In the genomic region with DNA sequence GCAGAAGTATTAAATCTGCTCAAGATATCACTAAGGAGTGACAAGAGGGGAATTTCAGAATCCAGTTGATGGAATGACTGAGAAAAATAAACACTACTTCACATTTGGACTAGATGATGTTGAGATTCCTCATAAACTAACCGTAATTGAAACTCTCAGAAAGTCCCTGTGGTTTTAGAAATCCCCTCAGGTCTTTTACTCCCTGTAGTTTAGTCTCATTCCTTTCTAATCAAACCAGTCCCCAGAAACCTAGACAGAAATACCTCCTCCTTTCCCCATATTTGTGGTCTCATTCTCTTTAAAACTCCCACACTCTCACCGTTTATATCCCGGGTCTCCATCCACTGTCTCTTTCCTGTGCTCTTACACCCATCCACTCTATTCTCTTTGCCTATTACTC, we compare ENCODE assay signal across 15 cellular contexts. TPM values are rescaled to one million over a fixed set of nuclear protein-coding genes. Genes with fewer than 3 reads are reported as not detected.
DNase-seq lines count a peak whose midpoint lies in the region; ATAC-seq and TF ChIP-seq lines count a peak whose summit lies in the region.
"Had no signal": no experiment of that assay in that cellular context is flagged by ENCODE, and none has a peak within 500 bp of the region (broad histone marks: within the 10 kb centered on the region; RNA-seq: fewer than 3 reads in every experiment).

No MANE protein-coding gene starts in this region.

- H4K20me1 ChIP-seq in mammary epithelial cell (ENCODE audit: insufficient read depth, low read length): no peaks in the 10 kb centered on the region

- ATAC-seq in activated naive CD4-positive, alpha-beta T cell treated with anti-CD3 and anti-CD28 coated beads, Interleukin-2, amount 50 U/mL, for 72 hours: peak; percentile 66 to 80
- peak; percentile 37 for ATAC-seq in stimulated activated naive CD8-positive, alpha-beta T cell treated with anti-CD3 and anti-CD28 coated beads, Interleukin-15, Interleukin-2, amounts not matched to agents 100 U/mL and 50 U/mL, for 24 hours
- no peak for ATAC-seq in GM19397 (IDR thresholded peaks at IDR 0.05; ENCODE audit: unreplicated experiment)
- ATAC-seq: HepG2, Right ventricle myocardium inferior had no signal

- in situ Hi-C loops in mammary epithelial cell (cut with MboI; ENCODE audit: low sequenced_read_pairs in 2 of 2): no loop called here

- 0% methylated on average over 3 of the region's 3 CpGs for WGBS in mammary epithelial cell (ENCODE audit: low coverage, missing lambda C conversion rate)

- no peak for DNase-seq in activated naive CD4-positive, alpha-beta T cell treated with anti-CD3 and anti-CD28 coated beads, Interleukin-2, amount 50 U/mL, for 72 hours (ENCODE audit: low spot score in 2 of 2)
- DNase-seq in activated naive CD4-positive, alpha-beta T cell treated with anti-CD3 and anti-CD28 coated beads, Interleukin-2, amount 10 ng/mL, durations not matched to agents 7 days and 5 days: no peak
- DNase-seq in mammary epithelial cell: peak; percentile 93
- DNase-seq in stimulated activated naive CD8-positive, alpha-beta T cell treated with anti-CD3 and anti-CD28 coated beads, Interleukin-15, Interleukin-2, amounts not matched to agents 100 U/mL and 50 U/mL, for 24 hours: no peak
- DNase-seq in CD1c-positive myeloid dendritic cell (ENCODE audit: extremely low spot score): no peak
- DNase-seq in hippocampal formation (lab: John Stamatoyannopoulos, UW): no peak
- DNase-seq: caudate nucleus, NCI-H1436 treated with DMSO at 0.1 percent for 48 hours, NCI-H69 had no signal

- dilution Hi-C loops in mammary epithelial cell (cut with HindIII; ENCODE audit: low sequenced_read_pairs): no loop called here

- peaks cover 16 to 26% of the 10 kb centered on the region in 2 donors for H3K36me3 Mint-ChIP-seq in activated naive CD4-positive, alpha-beta T cell treated with anti-CD3 and anti-CD28 coated beads, Interleukin-2, amount 50 U/mL, for 72 hours
- H3K36me3 Mint-ChIP-seq in activated naive CD4-positive, alpha-beta T cell treated with anti-CD3 and anti-CD28 coated beads, Interleukin-2, amount 10 ng/mL, durations not matched to agents 7 days and 5 days: peaks cover 20% of the 10 kb centered on the region
- peaks cover 7% of the 10 kb centered on the region for H3K36me3 Mint-ChIP-seq in IgD-negative memory B cell

- H3K4me1 Mint-ChIP-seq in activated naive CD4-positive, alpha-beta T cell treated with anti-CD3 and anti-CD28 coated beads, Interleukin-2, amount 10 ng/mL, durations not matched to agents 7 days and 5 days: peaks cover 18% of the 10 kb centered on the region
- peaks cover 39 to 46% (median 40%) of the 10 kb centered on the region in 3 donors for H3K4me1 Mint-ChIP-seq in IgD-negative memory B cell

- no TSS peak for BruUV-seq in mammary epithelial cell (replicated peaks; lab: Mats Ljungman, UMichigan)

- no peak overlapping the region for H3K4me3 Mint-ChIP-seq in activated naive CD4-positive, alpha-beta T cell treated with anti-CD3 and anti-CD28 coated beads, Interleukin-2, amount 10 ng/mL, durations not matched to agents 7 days and 5 days
- peak overlapping the region in 2 of 4 donors; percentile 55 to 68 for H3K4me3 Mint-ChIP-seq in IgD-negative memory B cell

- H3K4me2 ChIP-seq in mammary epithelial cell (ENCODE audit: insufficient read depth, low read depth, low read length): peak overlapping the region; percentile 15

- H3K27ac Mint-ChIP-seq in activated naive CD4-positive, alpha-beta T cell treated with anti-CD3 and anti-CD28 coated beads, Interleukin-2, amount 50 U/mL, for 72 hours: peak overlapping the region in 1 of 2 donors; percentile 30
- H3K27ac Mint-ChIP-seq in activated naive CD4-positive, alpha-beta T cell treated with anti-CD3 and anti-CD28 coated beads, Interleukin-2, amount 10 ng/mL, durations not matched to agents 7 days and 5 days: no peak overlapping the region
- peak overlapping the region; percentile 59 to 94 (median 90) for H3K27ac Mint-ChIP-seq in IgD-negative memory B cell
- H3K27ac Mint-ChIP-seq: progenitor cell of endocrine pancreas had no signal

- no peaks in the 10 kb centered on the region for H3K36me3 ChIP-seq in mammary epithelial cell (ENCODE audit: insufficient read depth, low read length)

- TF ChIP-seq CTCF in mammary epithelial cell (conservative IDR thresholded peaks at IDR 0.05 in 1 of 2, IDR thresholded peaks at IDR 0.05 in 1 of 2; ENCODE audit: extremely low read depth in 1 of 2, insufficient read depth in 1 of 2, low read depth in 1 of 2, low read length in 2 of 2): no peak

- H3K4me1 ChIP-seq in mammary epithelial cell (ENCODE audit: insufficient read depth, low read length): peaks cover 26% of the 10 kb centered on the region

- H3K27me3 ChIP-seq in mammary epithelial cell (ENCODE audit: insufficient read depth, low read length): no peaks in the 10 kb centered on the region

- H3K27ac ChIP-seq in mammary epithelial cell (ENCODE audit: insufficient read depth, low read depth, low read length): peak overlapping the region; percentile 73

- CTCF ChIA-PET in activated naive CD4-positive, alpha-beta T cell treated with anti-CD3 and anti-CD28 coated beads, Interleukin-2, amount 10 ng/mL, durations not matched to agents 7 days and 5 days (lab: Charles Lee): interaction anchor here (2.0 kb wide), 1 partner anchor 15 kb away, joined by 10 read pairs; a partner anchor contains a TSS
- CTCF ChIA-PET in mammary epithelial cell (lab: Charles Lee; ENCODE audit: low non-redundant PET): no interaction called here

- H3K9ac ChIP-seq in mammary epithelial cell (ENCODE audit: insufficient read depth, low read length): no peak overlapping the region

- H3K9me3 Mint-ChIP-seq in activated naive CD4-positive, alpha-beta T cell treated with anti-CD3 and anti-CD28 coated beads, Interleukin-2, amount 50 U/mL, for 72 hours: peaks cover 10 to 29% of the 10 kb centered on the region in 2 donors
- peaks cover 33% of the 10 kb centered on the region for H3K9me3 Mint-ChIP-seq in activated naive CD4-positive, alpha-beta T cell treated with anti-CD3 and anti-CD28 coated beads, Interleukin-2, amount 10 ng/mL, durations not matched to agents 7 days and 5 days
- peaks cover 8 to 9% (median 8%) of the 10 kb centered on the region in 3 donors for H3K9me3 Mint-ChIP-seq in IgD-negative memory B cell

- intact Hi-C loops in mammary epithelial cell (cut with micrococcal nuclease): no loop called here

- H3K9me3 ChIP-seq in mammary epithelial cell (replicated peaks; ENCODE audit: insufficient read depth, low read length): no peaks in the 10 kb centered on the region

- H3K4me3 ChIP-seq in mammary epithelial cell (replicated peaks in 1 of 3; ENCODE audit: insufficient read depth in 1 of 3, low read depth in 2 of 3, low read length in 3 of 3): no peak overlapping the region

- H2AFZ ChIP-seq in mammary epithelial cell (ENCODE audit: low read depth, low read length): peak overlapping the region; percentile 50

- peaks cover 7% of the 10 kb centered on the region for H3K27me3 Mint-ChIP-seq in activated naive CD4-positive, alpha-beta T cell treated with anti-CD3 and anti-CD28 coated beads, Interleukin-2, amount 10 ng/mL, durations not matched to agents 7 days and 5 days
- no peaks in the 10 kb centered on the region for H3K27me3 Mint-ChIP-seq in IgD-negative memory B cell

- no peaks in the 10 kb centered on the region for H3K79me2 ChIP-seq in mammary epithelial cell (ENCODE audit: insufficient read depth, low read length)

RNA-seq across cellular contexts. Expression of a gene that starts 15.0 kb away (rescaled TPM):
- 1 to 10 TPM; 1.1 to 3.2 TPM for total RNA-seq in activated naive CD4-positive, alpha-beta T cell treated with anti-CD3 and anti-CD28 coated beads, Interleukin-2, amount 50 U/mL, for 72 hours
- polyA plus RNA-seq in IgD-negative memory B cell (33.2 TPM), mammary epithelial cell (0.40 TPM)
- 1 to 10 TPM in 1 of 2 donors, under 1 TPM in 1; 0.49 to 3.7 TPM for total RNA-seq in mammary epithelial cell
- not detected for polyA minus RNA-seq in mammary epithelial cell

RNA-seq across cellular contexts. Expression of a gene that starts 36.8 kb away (rescaled TPM):
- total RNA-seq in activated naive CD4-positive, alpha-beta T cell treated with anti-CD3 and anti-CD28 coated beads, Interleukin-2, amount 50 U/mL, for 72 hours: under 1 TPM in 1 of 2 donors, not detected in 1; 0.27 TPM
- polyA plus RNA-seq in IgD-negative memory B cell (183 TPM), mammary epithelial cell (not detected)
- not detected for total RNA-seq in mammary epithelial cell
- polyA minus RNA-seq in mammary epithelial cell: not detected
- total RNA-seq: epithelial cell of proximal tubule, HepG2, Right ventricle myocardium inferior had no signal
- polyA plus RNA-seq: HepG2 had no signal

RNA-seq across cellular contexts. Expression of a gene that starts 37.0 kb away (rescaled TPM):
- total RNA-seq in activated naive CD4-positive, alpha-beta T cell treated with anti-CD3 and anti-CD28 coated beads, Interleukin-2, amount 50 U/mL, for 72 hours: 1 to 10 TPM; 3.7 to 5.1 TPM
- polyA plus RNA-seq in IgD-negative memory B cell (13.6 TPM), mammary epithelial cell (0.53 TPM)
- total RNA-seq in mammary epithelial cell: 1 to 10 TPM; 5.8 to 6.7 TPM
- not detected for polyA minus RNA-seq in mammary epithelial cell

RNA-seq across cellular contexts. Expression of a gene that starts 48.0 kb away (rescaled TPM):
- 1 to 10 TPM in 1 of 2 donors, under 1 TPM in 1; 0.41 to 1.4 TPM for total RNA-seq in activated naive CD4-positive, alpha-beta T cell treated with anti-CD3 and anti-CD28 coated beads, Interleukin-2, amount 50 U/mL, for 72 hours
- polyA plus RNA-seq in IgD-negative memory B cell (0.79 TPM), mammary epithelial cell (82.8 TPM)
- 100 to 1,000 TPM in 1 of 2 donors, 10 to 100 TPM in 1; 69.0 to 107 TPM for total RNA-seq in mammary epithelial cell
- 48.1 TPM for polyA minus RNA-seq in mammary epithelial cell
